14 cellular contexts compared by ENCODE assay signal in the genomic region with DNA sequence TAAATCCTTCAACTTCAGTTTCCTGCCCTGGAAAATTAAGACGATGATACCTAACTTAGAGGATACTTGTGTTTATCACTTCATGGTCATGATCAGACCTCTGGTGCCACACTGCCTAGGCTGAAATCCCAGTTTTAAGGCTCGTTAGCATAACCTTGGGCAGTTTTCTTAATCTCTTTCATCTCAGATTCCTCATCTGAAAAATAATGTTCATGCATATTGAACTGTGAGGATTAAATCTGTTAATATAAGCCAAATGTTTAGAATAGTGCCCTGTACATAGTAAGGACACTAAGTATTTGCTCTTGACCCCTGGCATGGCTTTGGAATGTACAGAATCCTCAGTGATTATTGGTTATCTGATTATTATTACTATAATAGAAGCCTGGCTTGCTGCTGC.
"Had no signal": no experiment of that assay in that cellular context is flagged by ENCODE, and none has a peak within 500 bp of the region (broad histone marks: within the 10 kb centered on the region; RNA-seq: fewer than 3 reads in every experiment).

No MANE protein-coding gene starts in this region.

- FAIRE-seq: TTC549 had no signal

- ATAC-seq: effector memory CD8-positive, alpha-beta T cell; lower lobe of right lung had no signal

- H3K9me3 ChIP-seq: adrenal gland, lower lobe of right lung, upper lobe of left lung had no signal

- H3K4me3 ChIP-seq: adrenal gland, lower lobe of right lung, upper lobe of left lung had no signal

- H3K27ac ChIP-seq: adrenal gland, foreskin keratinocyte, lower lobe of right lung had no signal

- H3K36me3 ChIP-seq: adrenal gland had no signal

- H3K27me3 ChIP-seq: adrenal gland, foreskin keratinocyte, upper lobe of left lung had no signal

- DNase-seq: activated CD4-positive, alpha-beta T cell treated with anti-CD3 and anti-CD28 coated beads, Interleukin-2, amount 10 ng/mL, durations not matched to agents 24 days and 14 days; activated CD8-positive, alpha-beta memory T cell treated with anti-CD3 and anti-CD28 coated beads, Interleukin-2, amount 50 U/mL, for 4 hours; activated effector memory CD4-positive, alpha-beta T cell treated with anti-CD3 and anti-CD28 coated beads, Interleukin-2, amount 50 U/mL, for 16 hours; activated naive CD4-positive, alpha-beta T cell treated with anti-CD3 and anti-CD28 coated beads, Interleukin-2, amount 50 U/mL, for 16 hours; activated T-cell treated with anti-CD3 and anti-CD28 coated beads, Interleukin-2, amount 50 U/mL, for 48 hours; adrenal gland; effector memory CD8-positive, alpha-beta T cell; hypothalamus; lower lobe of right lung; stimulated activated CD4-positive, alpha-beta T cell treated with anti-CD3 and anti-CD28 coated beads, Interleukin-2, amount 100 ng/mL, for 24 hours; stimulated activated naive CD4-positive, alpha-beta T cell treated with Interleukin-2 at 50 U/mL for 16 hours; upper lobe of left lung had no signal
